In the genomic region with DNA sequence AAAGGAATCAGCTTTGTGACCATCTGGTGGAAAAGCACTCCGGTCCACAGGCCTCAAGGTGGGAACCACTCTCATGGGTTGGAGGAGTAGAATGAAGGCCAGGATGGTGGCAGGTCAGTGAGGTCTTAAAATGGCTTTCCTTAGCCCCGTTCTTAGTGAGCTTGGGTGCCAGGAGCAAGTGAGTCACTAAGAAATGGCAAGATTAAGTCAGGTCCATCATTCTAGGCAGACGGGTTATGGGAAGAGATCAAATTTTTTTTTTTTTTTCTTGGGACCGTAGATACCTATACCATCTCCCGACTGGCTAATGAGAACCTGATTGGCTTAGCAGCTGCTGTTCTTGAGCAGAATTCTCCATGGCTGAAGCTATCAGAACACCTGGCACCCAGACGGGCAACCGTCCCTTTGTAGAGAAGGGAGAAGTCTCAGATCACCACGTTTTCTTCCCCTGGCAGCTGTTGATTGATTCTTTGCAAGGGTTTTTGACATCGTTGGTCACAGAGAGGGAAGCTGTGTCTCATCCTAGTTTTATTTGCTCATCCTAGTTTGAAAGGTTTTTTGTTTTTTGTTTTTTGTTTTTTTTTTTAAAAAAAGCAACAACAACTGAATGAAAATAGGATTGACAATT, we compare ENCODE assay signal across 12 cellular contexts.
DNase-seq lines count a peak whose midpoint lies in the region; ATAC-seq, FAIRE-seq and TF ChIP-seq lines count a peak whose summit lies in the region.
"Had no signal": no experiment of that assay in that cellular context is flagged by ENCODE, and none has a peak within 500 bp of the region (broad histone marks: within the 10 kb centered on the region; RNA-seq: fewer than 3 reads in every experiment).

No MANE protein-coding gene starts in this region.

- peak overlapping the region; percentile 65 for H4K91ac ChIP-seq in IMR-90 (ENCODE audit: insufficient read depth, low read depth, low read length)

- H3K18ac ChIP-seq in IMR-90 (ENCODE audit: low read depth, low read length), result peak overlapping the region; percentile 88

- H3K4me2 ChIP-seq in IMR-90 (ENCODE audit: low read depth, low read length), result 0 out of 2 replicates have a peak overlapping the region, but pooled peaks have one; percentile 8

- TF ChIP-seq CTCF in IMR-90 (conservative IDR thresholded peaks at IDR 0.05; ENCODE audit: low read depth, low read length) (no peak), body of pancreas (IDR thresholded peaks at IDR 0.05) (no peak)

- H2AK5ac ChIP-seq in IMR-90 (ENCODE audit: low read depth, low read length), result peak overlapping the region; percentile 74

- peak overlapping the region; percentile 44 for H2BK5ac ChIP-seq in IMR-90 (ENCODE audit: low read depth, low read length, poor library complexity, severe bottlenecking)

- H3K4me3 ChIP-seq in IMR-90 (ENCODE audit: insufficient read depth, low read depth, low read length), result no peak overlapping the region
- no peak overlapping the region for H3K4me3 ChIP-seq in small intestine (ENCODE audit: low read depth in 1 of 2, low read length in 2 of 2)
- H3K4me3 ChIP-seq in body of pancreas, result no peak overlapping the region

- TF ChIP-seq POLR2A in IMR-90 (IDR thresholded peaks at IDR 0.05; ENCODE audit: low read depth, low read length) (no peak), body of pancreas (IDR thresholded peaks at IDR 0.05) (no peak)

- no peak overlapping the region for H3K56ac ChIP-seq in IMR-90 (ENCODE audit: extremely low read depth, insufficient read depth, low read length)

- intact Hi-C loops in IMR-90 (cut with micrococcal nuclease), result loop anchor here (5.0 kb wide), 1 partner anchor 202 kb away; no protein-coding TSS in a partner anchor
- intact Hi-C loops in body of pancreas (cut with DNase I), result loop anchor here (10.0 kb wide), 1 partner anchor 50 kb away; no protein-coding TSS in a partner anchor

- H3K9ac ChIP-seq in IMR-90 (ENCODE audit: low read depth, low read length), result no peak overlapping the region

- ATAC-seq in IMR-90 (ENCODE audit: low read depth) (no peak), esophagus mucosa (peak; percentile 58), HG02970 (IDR thresholded peaks at IDR 0.05; ENCODE audit: low FRiP score, unreplicated experiment) (no peak), body of pancreas (no peak)
- ATAC-seq: T-cell had no signal

- CTCF ChIA-PET in IMR-90 (lab: Yijun Ruan, JAX), result interaction anchor here (0.6 to 1.0 kb wide), 4 partner anchors 23 to 297 kb away, joined by 3 to 6 read pairs (median 3); no protein-coding TSS in a partner anchor

- H3K4me1 ChIP-seq in IMR-90 (ENCODE audit: control insufficient read depth, insufficient read depth, low read length) (peaks cover 19% of the 10 kb centered on the region), small intestine (ENCODE audit: control insufficient read depth in 2 of 2, insufficient read depth in 1 of 2, low read depth in 1 of 2, low read length in 1 of 2) (peaks cover 2 to 4% of the 10 kb centered on the region in 2 donors), body of pancreas (peaks cover 27% of the 10 kb centered on the region)

- H3K9me1 ChIP-seq in IMR-90 (ENCODE audit: insufficient read depth, low read length), result peaks cover 12% of the 10 kb centered on the region; the same call in 1 of the 2 replicates

- H3K27ac ChIP-seq in IMR-90 (ENCODE audit: insufficient read depth, low read length), result peak overlapping the region; percentile 28; the same call in 1 of the 2 replicates
- H3K27ac ChIP-seq in small intestine (ENCODE audit: low read depth in 1 of 2, low read length in 1 of 2), result peak overlapping the region in 1 of 2 donors; percentile 84
- H3K27ac ChIP-seq in body of pancreas, result peak overlapping the region in 2 of 4 donors; percentile 48 to 63

- H2BK15ac ChIP-seq in IMR-90 (ENCODE audit: low read depth, low read length), result peak overlapping the region; percentile 73; the same call in 2 of the 3 replicates

- peak overlapping the region; percentile 52; the same call in 1 of the 2 replicates for H2BK120ac ChIP-seq in IMR-90 (ENCODE audit: low read depth, low read length)

- peak overlapping the region; percentile 75 for H4K5ac ChIP-seq in IMR-90 (ENCODE audit: low read depth, low read length)

- peak overlapping the region; percentile 60; the same call in 1 of the 2 replicates for H3K14ac ChIP-seq in IMR-90 (replicated peaks; ENCODE audit: low read depth, low read length)

- dilution Hi-C loops in IMR-90 (cut with HindIII; ENCODE audit: low sequenced_read_pairs, unreplicated experiment), result no loop called here

- DNase-seq in IMR-90 (no peak), NCI-H82 (lab: John Stamatoyannopoulos, UW) (peak; percentile 82), small intestine (peak; percentile 11), body of pancreas (no peak), COR-L47 (lab: John Stamatoyannopoulos, UW) (no peak)
- DNase-seq: amniotic stem cell; kidney; NCI-H1092 treated with DMSO at 0.1 percent for 48 hours; stimulated activated CD8-positive, alpha-beta memory T cell treated with anti-CD3 and anti-CD28 coated beads, Interleukin-4, amount 100 ng/mL, for 48 hours; T-cell had no signal

- no peak overlapping the region for H2AFZ ChIP-seq in IMR-90 (replicated peaks; ENCODE audit: low read length, poor library complexity)

- no peak overlapping the region for H3K23ac ChIP-seq in IMR-90 (ENCODE audit: low read depth, low read length)

- H3K27me3 ChIP-seq in IMR-90 (ENCODE audit: control insufficient read depth, insufficient read depth, low read length) (peaks cover 8% of the 10 kb centered on the region), small intestine (ENCODE audit: control insufficient read depth in 2 of 2, insufficient read depth in 2 of 2, low read length in 2 of 2) (no peaks in the 10 kb centered on the region), body of pancreas (no peaks in the 10 kb centered on the region)

- no peak for FAIRE-seq in small intestine (lab: Jason Lieb, UNC)
- FAIRE-seq: kidney had no signal

- H3K9me3 ChIP-seq in IMR-90 (ENCODE audit: control insufficient read depth, insufficient read depth, low read length), result no peaks in the 10 kb centered on the region
- H3K9me3 ChIP-seq in small intestine (ENCODE audit: control insufficient read depth, low read depth), result no peaks in the 10 kb centered on the region
- no peaks in the 10 kb centered on the region for H3K9me3 ChIP-seq in body of pancreas

- TF ChIP-seq RAD21 in IMR-90 (IDR thresholded peaks at IDR 0.05; ENCODE audit: low read length), result no peak

- no TSS peak for BruUV-seq in IMR-90 (replicated peaks; lab: Mats Ljungman, UMichigan)

- H3K36me3 ChIP-seq in IMR-90 (ENCODE audit: control insufficient read depth, insufficient read depth, low read length) (peaks cover 9% of the 10 kb centered on the region), small intestine (ENCODE audit: control insufficient read depth in 2 of 2, insufficient read depth in 2 of 2, low read length in 2 of 2) (no peaks in the 10 kb centered on the region), body of pancreas (replicated peaks in 1 of 2; ENCODE audit: insufficient read depth in 1 of 2, low read depth in 2 of 2) (no peaks in the 10 kb centered on the region)

- no peaks in the 10 kb centered on the region; the same call in 1 of the 2 replicates for H4K20me1 ChIP-seq in IMR-90 (ENCODE audit: insufficient read depth, low read length)

- H2AK9ac ChIP-seq in IMR-90 (replicated peaks; ENCODE audit: low read depth, low read length, poor library complexity), result peak overlapping the region; percentile 20

- in situ Hi-C loops in IMR-90 (cut with MboI; ENCODE audit: low sequenced_read_pairs), result no loop called here

- H3K79me1 ChIP-seq in IMR-90 (ENCODE audit: low read depth in 1 of 2, low read length in 2 of 2), result peaks cover 4 to 11% of the 10 kb centered on the region in 2 experiments; a peak in 3 of 4 replicates

- POLR2A ChIA-PET in IMR-90 (lab: Charles Lee; ENCODE audit: unreplicated experiment), result interaction anchor here (0.6 kb wide), 1 partner anchor 14 kb away, joined by 3 read pairs; no protein-coding TSS in a partner anchor

- peak overlapping the region; percentile 65 for H3K4ac ChIP-seq in IMR-90 (ENCODE audit: low read depth, low read length)

- peak overlapping the region in 1 of 2 experiments; percentile 28; a peak in 2 of 4 replicates for H4K8ac ChIP-seq in IMR-90 (ENCODE audit: low read depth in 2 of 2, low read length in 2 of 2)

- 60% methylated on average over 1 of the region's 9 CpGs; no CpG with 5 or more reads in 1 of the 2 experiments for WGBS in IMR-90 (ENCODE audit: extremely low coverage in 2 of 2, insufficient read length in 1 of 2), 2 experiments
- WGBS in small intestine, 3 donors, result 30 to 65% (median 47%) methylated on average over 9 of the region's 9 CpGs
- WGBS in body of pancreas, 2 donors, result 81 to 87% methylated on average over 9 of the region's 9 CpGs

- peak overlapping the region; percentile 62 for H2BK20ac ChIP-seq in IMR-90 (ENCODE audit: low read depth, low read length)

TF ChIP-seq in IMR-90, 13 proteins besides CTCF, POLR2A, EP300 and RAD21:
- TF ChIP-seq, protein P1, sequence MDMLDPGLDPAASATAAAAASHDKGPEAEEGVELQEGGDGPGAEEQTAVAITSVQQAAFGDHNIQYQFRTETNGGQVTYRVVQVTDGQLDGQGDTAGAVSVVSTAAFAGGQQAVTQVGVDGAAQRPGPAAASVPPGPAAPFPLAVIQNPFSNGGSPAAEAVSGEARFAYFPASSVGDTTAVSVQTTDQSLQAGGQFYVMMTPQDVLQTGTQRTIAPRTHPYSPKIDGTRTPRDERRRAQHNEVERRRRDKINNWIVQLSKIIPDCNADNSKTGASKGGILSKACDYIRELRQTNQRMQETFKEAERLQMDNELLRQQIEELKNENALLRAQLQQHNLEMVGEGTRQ (IDR thresholded peaks at IDR 0.05; ENCODE audit: low read depth, low read length), result no peak
- TF ChIP-seq MXI1 (IDR thresholded peaks at IDR 0.05; ENCODE audit: borderline replicate concordance, low read depth, low read length) (no peak), FOS (IDR thresholded peaks at IDR 0.05; ENCODE audit: low read depth, low read length) (no peak), SMC3 (IDR thresholded peaks at IDR 0.05; ENCODE audit: low read depth, low read length) (no peak), MAZ (IDR thresholded peaks at IDR 0.05; ENCODE audit: borderline replicate concordance, low read depth, low read length) (no peak)

Comparison
In these comparisons a context has a peak if more than half of its experiments do, and no peak if none do; other contexts are left out.
1. DNase-seq: peak in NCI-H82 (single experiment) and small intestine (single experiment); none in IMR-90 (single experiment), body of pancreas (0 of 4) and COR-L47 (single experiment).